Comparison of ENCODE assay signal across 1 cellular context in the genomic region with DNA sequence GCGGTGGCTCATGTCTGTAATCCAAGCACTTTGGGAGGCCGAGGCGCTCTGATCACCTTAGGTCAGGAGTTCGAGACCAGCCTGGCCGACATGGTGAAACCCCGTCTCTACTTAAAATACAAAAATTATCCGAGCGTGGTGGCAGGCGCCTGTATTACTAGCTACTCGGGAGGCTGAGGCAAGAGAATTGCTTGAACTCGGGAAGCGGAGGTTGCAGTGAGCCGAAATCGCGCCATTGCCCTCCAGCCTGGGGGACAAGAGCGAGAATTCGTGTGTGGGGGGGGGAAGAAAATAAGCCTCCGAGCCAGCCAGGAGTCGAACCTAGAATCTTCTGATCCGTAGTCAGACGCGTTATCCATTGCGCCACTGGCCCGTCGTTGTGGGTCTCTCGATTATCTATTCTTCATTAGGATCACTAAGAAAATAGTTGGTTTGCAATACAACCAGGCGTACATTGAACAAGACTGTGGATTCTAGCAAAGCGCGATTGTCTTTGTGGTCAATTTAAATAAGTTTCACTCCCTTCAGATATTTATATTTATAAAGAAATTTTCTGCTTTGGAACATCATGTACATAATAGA.
TF ChIP-seq lines count a peak whose summit lies in the region.

No MANE protein-coding gene starts in this region.

TF ChIP-seq in K562, 482 proteins besides CTCF, POLR2A, EP300 and RAD21 (continued from another document):
- TF ChIP-seq RHOXF2B (CRISPR knock-in tag; conservative IDR thresholded peaks at IDR 0.05), result no peak
- TF ChIP-seq ARNT (IDR thresholded peaks at IDR 0.05), result peak in 1 of 2 experiments; percentile 82; a peak in 1 of 4 replicates
- no peak for TF ChIP-seq PHTF2 (CRISPR knock-in tag; IDR thresholded peaks at IDR 0.05)
- TF ChIP-seq, protein P1, sequence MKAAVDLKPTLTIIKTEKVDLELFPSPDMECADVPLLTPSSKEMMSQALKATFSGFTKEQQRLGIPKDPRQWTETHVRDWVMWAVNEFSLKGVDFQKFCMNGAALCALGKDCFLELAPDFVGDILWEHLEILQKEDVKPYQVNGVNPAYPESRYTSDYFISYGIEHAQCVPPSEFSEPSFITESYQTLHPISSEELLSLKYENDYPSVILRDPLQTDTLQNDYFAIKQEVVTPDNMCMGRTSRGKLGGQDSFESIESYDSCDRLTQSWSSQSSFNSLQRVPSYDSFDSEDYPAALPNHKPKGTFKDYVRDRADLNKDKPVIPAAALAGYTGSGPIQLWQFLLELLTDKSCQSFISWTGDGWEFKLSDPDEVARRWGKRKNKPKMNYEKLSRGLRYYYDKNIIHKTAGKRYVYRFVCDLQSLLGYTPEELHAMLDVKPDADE (conservative IDR thresholded peaks at IDR 0.05; ENCODE audit: control insufficient read depth, low read depth, low read length), result peak; percentile 88
- peak in 1 of 2 experiments; percentile 79 for TF ChIP-seq NCOA2 (IDR thresholded peaks at IDR 0.05; ENCODE audit: partially characterized antibody in 2 of 2)
- TF ChIP-seq, protein P2, sequence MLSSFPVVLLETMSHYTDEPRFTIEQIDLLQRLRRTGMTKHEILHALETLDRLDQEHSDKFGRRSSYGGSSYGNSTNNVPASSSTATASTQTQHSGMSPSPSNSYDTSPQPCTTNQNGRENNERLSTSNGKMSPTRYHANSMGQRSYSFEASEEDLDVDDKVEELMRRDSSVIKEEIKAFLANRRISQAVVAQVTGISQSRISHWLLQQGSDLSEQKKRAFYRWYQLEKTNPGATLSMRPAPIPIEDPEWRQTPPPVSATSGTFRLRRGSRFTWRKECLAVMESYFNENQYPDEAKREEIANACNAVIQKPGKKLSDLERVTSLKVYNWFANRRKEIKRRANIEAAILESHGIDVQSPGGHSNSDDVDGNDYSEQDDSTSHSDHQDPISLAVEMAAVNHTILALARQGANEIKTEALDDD (IDR thresholded peaks at IDR 0.05), result 0 out of 2 replicates have a peak, but pooled peaks have one; percentile 32
- no peak; a peak in 1 of 4 replicates for TF ChIP-seq RCOR1 (IDR thresholded peaks at IDR 0.05; ENCODE audit: borderline replicate concordance in 1 of 2, low read depth in 2 of 2, low read length in 2 of 2)
- TF ChIP-seq RBBP5 (IDR thresholded peaks at IDR 0.05; ENCODE audit: borderline replicate concordance, insufficient read depth, low read length, poor library complexity, severe bottlenecking), result peak; percentile 66
- TF ChIP-seq DIDO1 (tag; IDR thresholded peaks at IDR 0.05; ENCODE audit: low read depth), result no peak
- TF ChIP-seq HLTF (IDR thresholded peaks at IDR 0.05), result peak; percentile 79
- 0 out of 2 replicates have a peak, but pooled peaks have one; percentile 24 for TF ChIP-seq ETV1 (tag; conservative IDR thresholded peaks at IDR 0.05; ENCODE audit: low read depth)
- peak; percentile 85 for TF ChIP-seq BCOR (IDR thresholded peaks at IDR 0.05)
- TF ChIP-seq ZNF764 (CRISPR knock-in tag; IDR thresholded peaks at IDR 0.05; ENCODE audit: low read depth), result peak; percentile 93
- TF ChIP-seq ZKSCAN1 (IDR thresholded peaks at IDR 0.05; ENCODE audit: low read depth, low read length), result peak; percentile 25; the same call in 1 of the 2 replicates
- TF ChIP-seq, protein P3, sequence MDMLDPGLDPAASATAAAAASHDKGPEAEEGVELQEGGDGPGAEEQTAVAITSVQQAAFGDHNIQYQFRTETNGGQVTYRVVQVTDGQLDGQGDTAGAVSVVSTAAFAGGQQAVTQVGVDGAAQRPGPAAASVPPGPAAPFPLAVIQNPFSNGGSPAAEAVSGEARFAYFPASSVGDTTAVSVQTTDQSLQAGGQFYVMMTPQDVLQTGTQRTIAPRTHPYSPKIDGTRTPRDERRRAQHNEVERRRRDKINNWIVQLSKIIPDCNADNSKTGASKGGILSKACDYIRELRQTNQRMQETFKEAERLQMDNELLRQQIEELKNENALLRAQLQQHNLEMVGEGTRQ (CRISPR knock-in tag; IDR thresholded peaks at IDR 0.05), result no peak
- peak; percentile 80 for TF ChIP-seq NFIC (IDR thresholded peaks at IDR 0.05)
- peak; percentile 33; the same call in 1 of the 2 replicates for TF ChIP-seq OTX1 (CRISPR knock-in tag; IDR thresholded peaks at IDR 0.05)
- TF ChIP-seq, protein P4, sequence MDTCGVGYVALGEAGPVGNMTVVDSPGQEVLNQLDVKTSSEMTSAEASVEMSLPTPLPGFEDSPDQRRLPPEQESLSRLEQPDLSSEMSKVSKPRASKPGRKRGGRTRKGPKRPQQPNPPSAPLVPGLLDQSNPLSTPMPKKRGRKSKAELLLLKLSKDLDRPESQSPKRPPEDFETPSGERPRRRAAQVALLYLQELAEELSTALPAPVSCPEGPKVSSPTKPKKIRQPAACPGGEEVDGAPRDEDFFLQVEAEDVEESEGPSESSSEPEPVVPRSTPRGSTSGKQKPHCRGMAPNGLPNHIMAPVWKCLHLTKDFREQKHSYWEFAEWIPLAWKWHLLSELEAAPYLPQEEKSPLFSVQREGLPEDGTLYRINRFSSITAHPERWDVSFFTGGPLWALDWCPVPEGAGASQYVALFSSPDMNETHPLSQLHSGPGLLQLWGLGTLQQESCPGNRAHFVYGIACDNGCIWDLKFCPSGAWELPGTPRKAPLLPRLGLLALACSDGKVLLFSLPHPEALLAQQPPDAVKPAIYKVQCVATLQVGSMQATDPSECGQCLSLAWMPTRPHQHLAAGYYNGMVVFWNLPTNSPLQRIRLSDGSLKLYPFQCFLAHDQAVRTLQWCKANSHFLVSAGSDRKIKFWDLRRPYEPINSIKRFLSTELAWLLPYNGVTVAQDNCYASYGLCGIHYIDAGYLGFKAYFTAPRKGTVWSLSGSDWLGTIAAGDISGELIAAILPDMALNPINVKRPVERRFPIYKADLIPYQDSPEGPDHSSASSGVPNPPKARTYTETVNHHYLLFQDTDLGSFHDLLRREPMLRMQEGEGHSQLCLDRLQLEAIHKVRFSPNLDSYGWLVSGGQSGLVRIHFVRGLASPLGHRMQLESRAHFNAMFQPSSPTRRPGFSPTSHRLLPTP (IDR thresholded peaks at IDR 0.05; ENCODE audit: borderline replicate concordance, extremely low read depth, insufficient read length), result peak; percentile 88
- peak; percentile 92 for TF ChIP-seq BRD9 (IDR thresholded peaks at IDR 0.05; ENCODE audit: low read depth, partially characterized antibody)
- peak; percentile 78 for TF ChIP-seq ZSCAN29 (IDR thresholded peaks at IDR 0.05)
- no peak for TF ChIP-seq XRCC5 (IDR thresholded peaks at IDR 0.05; ENCODE audit: low read depth, low read length)
- 0 out of 2 replicates have a peak, but pooled peaks have one; percentile 35 for TF ChIP-seq CREB1 (IDR thresholded peaks at IDR 0.05)
- TF ChIP-seq CREB1 (CRISPR knock-in tag; IDR thresholded peaks at IDR 0.05), result no peak; the same call in none of the 2 replicates
- no peak for TF ChIP-seq ZC3H4 (CRISPR knock-in tag; IDR thresholded peaks at IDR 0.05; ENCODE audit: borderline replicate concordance)
- TF ChIP-seq SMARCA4 (IDR thresholded peaks at IDR 0.05), result peak; percentile 29; the same call in 1 of the 2 replicates
- peak in 1 of 2 experiments; percentile 91; a peak in 2 of 4 replicates for TF ChIP-seq HDAC1 (IDR thresholded peaks at IDR 0.05)
- no peak for TF ChIP-seq HNRNPL (IDR thresholded peaks at IDR 0.05; ENCODE audit: low read depth, low read length)
